In the genomic region with DNA sequence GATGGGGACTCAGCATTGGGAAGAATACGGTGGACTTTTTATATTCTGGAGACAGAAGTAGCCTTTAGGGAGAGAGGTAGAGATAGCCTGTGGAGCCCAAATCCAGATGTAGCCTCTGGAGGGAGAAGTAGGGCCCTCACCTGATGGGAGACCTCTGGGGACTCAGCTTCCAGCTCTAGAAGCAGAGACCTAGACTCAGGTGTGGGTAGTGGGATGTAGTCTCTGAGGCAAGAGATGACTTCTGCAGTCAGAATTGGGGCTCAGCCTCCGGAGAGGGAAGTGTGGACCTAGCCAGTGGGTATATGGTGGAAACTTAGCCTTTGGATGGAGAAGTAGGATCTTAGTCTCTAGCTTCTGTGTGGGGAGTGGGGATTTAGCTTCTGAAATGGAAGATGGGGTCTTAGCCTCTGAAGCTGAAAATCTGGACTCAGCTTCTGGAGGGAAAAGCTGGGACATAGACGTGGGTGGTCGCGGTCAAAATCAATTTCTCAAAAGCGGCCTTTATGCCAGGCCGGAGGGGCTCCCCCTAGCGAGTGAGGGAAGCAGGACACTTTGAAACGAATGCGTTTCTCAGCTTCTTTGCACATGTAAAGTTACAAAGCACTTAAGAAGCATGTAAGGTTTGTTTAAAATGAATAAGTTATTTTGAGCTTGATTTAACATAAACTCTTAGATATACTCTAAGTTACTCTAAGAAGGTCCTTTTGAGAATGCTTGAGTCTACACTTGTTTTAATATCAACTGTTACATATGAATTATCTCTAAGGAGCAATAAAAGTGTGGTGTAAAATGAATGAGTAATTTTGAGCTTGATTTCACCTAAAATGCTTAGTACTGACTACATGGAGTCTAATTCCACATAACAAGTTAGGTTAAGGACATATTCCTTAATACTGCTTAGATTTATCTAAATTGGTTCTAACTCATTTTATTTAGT, we compare ENCODE assay signal across 8 cellular contexts. TPM values are rescaled to one million over a fixed set of nuclear protein-coding genes. Genes with fewer than 3 reads are reported as not detected.
DNase-seq lines count a peak whose midpoint lies in the region; ATAC-seq, FAIRE-seq and TF ChIP-seq lines count a peak whose summit lies in the region.

No MANE protein-coding gene starts in this region.

- DNase-seq in CD8-positive, alpha-beta memory T cell, result peak; percentile 23 to 65 (median 45)
- peak; percentile 59 for DNase-seq in HEK293T (ENCODE audit: extremely low spot score)
- peak; percentile 21 for DNase-seq in SW480 (ENCODE audit: low spot score)
- no peak for DNase-seq in GM12878 (ENCODE audit: low read depth, low spot score)
- DNase-seq in iris pigment epithelial cell (ENCODE audit: low read depth), result peak; percentile 46
- peak in 2 of 3 experiments; percentile 18 to 56 for DNase-seq in stimulated activated CD4-positive, alpha-beta T cell treated with anti-CD3 and anti-CD28 coated beads, TNF-alpha, amount 100 ng/mL, for 24 hours (ENCODE audit: low read depth in 3 of 3)

- TF ChIP-seq RAD21 in GM12878 (IDR thresholded peaks at IDR 0.05; ENCODE audit: insufficient read depth, low read depth, low read length), result no peak; the same call in 1 of the 2 replicates

- peak overlapping the region in 1 of 8 donors; percentile 27 for H3K27ac Mint-ChIP-seq in CD8-positive, alpha-beta memory T cell

- H3K4me1 Mint-ChIP-seq in CD8-positive, alpha-beta memory T cell, result peaks cover 12 to 19% (median 13%) of the 10 kb centered on the region in 3 donors

- WGBS in GM12878 (ENCODE audit: insufficient coverage, insufficient replicate concordance, low lambda C conversion rate, missing lambda C conversion rate), result 15% methylated on average over 10 of the region's 10 CpGs

- no peak for FAIRE-seq in GM12878 (lab: Jason Lieb, UNC)

- H3K27ac ChIP-seq in CD8-positive, alpha-beta memory T cell (ENCODE audit: low read depth, low read length), result no peak overlapping the region
- no peak overlapping the region for H3K27ac ChIP-seq in GM12878 (ENCODE audit: control insufficient read depth, insufficient read depth)

- H3K9me3 Mint-ChIP-seq in CD8-positive, alpha-beta memory T cell, result no peaks in the 10 kb centered on the region

- H3K4me3 Mint-ChIP-seq in CD8-positive, alpha-beta memory T cell, result peak overlapping the region in 2 of 7 donors; percentile 5 to 52

- H3K27me3 Mint-ChIP-seq in CD8-positive, alpha-beta memory T cell, result peaks cover 0 to 1% of the 10 kb centered on the region in 2 donors

- CTCF ChIA-PET in CD8-positive, alpha-beta memory T cell (lab: Charles Lee), result interaction anchor here (0.9 to 5.8 kb wide), 17 partner anchors 9 to 153 kb away, joined by 3 to 89 read pairs (median 5); a partner anchor contains a TSS
- CTCF ChIA-PET in HEK293T (lab: Yijun Ruan, JAX), result interaction anchor here (0.6 to 2.0 kb wide), 20 partner anchors 8 to 425 kb away, joined by 3 to 12 read pairs (median 4); a partner anchor contains a TSS
- CTCF ChIA-PET in GM12878 (lab: Yijun Ruan, JAX), result interaction anchor here (0.7 to 5.4 kb wide), 51 partner anchors 8 to 567 kb away, joined by 3 to 86 read pairs (median 4); a partner anchor contains a TSS

- no peak for TF ChIP-seq EP300 in GM12878 (IDR thresholded peaks at IDR 0.05; ENCODE audit: borderline replicate concordance in 1 of 2, control insufficient read depth in 1 of 2, low read depth in 2 of 2, low read length in 2 of 2)

- RAD21 ChIA-PET in GM12878 (lab: Charles Lee; ENCODE audit: unreplicated experiment), result interaction anchor here (0.5 to 1.6 kb wide), 5 partner anchors 57 to 314 kb away, joined by 3 to 8 read pairs (median 5); no protein-coding TSS in a partner anchor

- H3K36me3 Mint-ChIP-seq in CD8-positive, alpha-beta memory T cell, result peaks cover 0 to 3% (median 0%) of the 10 kb centered on the region in 3 donors

- 0 out of 3 replicates have a peak, but pooled peaks have one; percentile 23 for ATAC-seq in GM12878
- no peak for ATAC-seq in GM18498 (IDR thresholded peaks at IDR 0.05; ENCODE audit: unreplicated experiment)
- no peak for ATAC-seq in HG02759 (IDR thresholded peaks at IDR 0.05; ENCODE audit: unreplicated experiment)

- H3K9ac ChIP-seq in GM12878 (ENCODE audit: control insufficient read depth, insufficient read depth, low read length), result no peak overlapping the region

- H3K4me1 ChIP-seq in CD8-positive, alpha-beta memory T cell (ENCODE audit: insufficient read depth, low read length), result peaks cover 5% of the 10 kb centered on the region
- 0 out of 2 replicates have a peak, but pooled peaks cover 3% of the 10 kb centered on the region for H3K4me1 ChIP-seq in GM12878 (ENCODE audit: control insufficient read depth, insufficient read depth, low read length)

- peak; percentile 67 to 96 (median 91) for TF ChIP-seq CTCF in GM12878 (IDR thresholded peaks at IDR 0.05 in 2 of 3, conservative IDR thresholded peaks at IDR 0.05 in 1 of 3; ENCODE audit: control insufficient read depth in 2 of 3, extremely low read depth in 1 of 3, insufficient read depth in 1 of 3, low read depth in 3 of 3, low read length in 3 of 3)

- no peak overlapping the region for H3K4me3 ChIP-seq in CD8-positive, alpha-beta memory T cell (ENCODE audit: low read length)
- no peak overlapping the region for H3K4me3 ChIP-seq in GM12878

- no peaks in the 10 kb centered on the region for H3K79me2 ChIP-seq in GM12878 (ENCODE audit: control insufficient read depth, insufficient read depth, low read length)

- no peaks in the 10 kb centered on the region for H4K20me1 ChIP-seq in GM12878 (ENCODE audit: control insufficient read depth, insufficient read depth)

- H3K9me3 ChIP-seq in CD8-positive, alpha-beta memory T cell (ENCODE audit: low read length), result no peaks in the 10 kb centered on the region
- H3K9me3 ChIP-seq in GM12878 (replicated peaks; ENCODE audit: control insufficient read depth, insufficient read depth, low read length), result no peaks in the 10 kb centered on the region

- POLR2A ChIA-PET in CD8-positive, alpha-beta memory T cell (lab: Charles Lee), result interaction anchor here (1.2 to 1.4 kb wide), 2 partner anchors 13 to 131 kb away, joined by 4 read pairs; a partner anchor contains a TSS
- POLR2A ChIA-PET in HEK293T (lab: Yijun Ruan, JAX), result interaction anchor here (0.7 to 5.5 kb wide), 8 partner anchors 9 to 142 kb away, joined by 3 to 33 read pairs (median 6); a partner anchor contains a TSS
- POLR2A ChIA-PET in GM12878 (lab: Charles Lee), result interaction anchor here (0.6 to 1.1 kb wide), 3 partner anchors 14 to 52 kb away, joined by 3 to 7 read pairs (median 4); a partner anchor contains a TSS

- no peaks in the 10 kb centered on the region for H3K36me3 ChIP-seq in CD8-positive, alpha-beta memory T cell (ENCODE audit: insufficient read depth, low read length)
- no peaks in the 10 kb centered on the region for H3K36me3 ChIP-seq in GM12878 (ENCODE audit: control insufficient read depth in 2 of 2, insufficient read depth in 2 of 2, low read length in 1 of 2)

- no peak overlapping the region for H2AFZ ChIP-seq in GM12878 (ENCODE audit: control insufficient read depth, low read depth, low read length)

- no peak overlapping the region for H3K4me2 ChIP-seq in GM12878 (ENCODE audit: control insufficient read depth, insufficient read depth)

- SMC1A ChIA-PET in GM12878 (lab: Charles Lee; ENCODE audit: uncharacterized antibody, unreplicated experiment), result interaction anchor here (0.8 to 2.0 kb wide), 9 partner anchors 13 to 314 kb away, joined by 3 to 11 read pairs (median 5); a partner anchor contains a TSS

- TF ChIP-seq POLR2A in GM12878 (IDR thresholded peaks at IDR 0.05; ENCODE audit: low read depth, low read length), result no peak

- no TSS peak for BruUV-seq in GM12878 (replicated peaks; lab: Mats Ljungman, UMichigan)

- no peaks in the 10 kb centered on the region for H3K27me3 ChIP-seq in CD8-positive, alpha-beta memory T cell (ENCODE audit: insufficient read depth, low read length, poor library complexity, severe bottlenecking)
- no peaks in the 10 kb centered on the region for H3K27me3 ChIP-seq in GM12878 (replicated peaks in 1 of 2; ENCODE audit: control insufficient read depth in 2 of 2, insufficient read depth in 2 of 2, low read length in 1 of 2)

- intact Hi-C loops in GM12878 (cut with micrococcal nuclease; ENCODE audit: unreplicated experiment), result no loop called here

- in situ Hi-C loops in GM12878 (cut with MboI), result no loop called here

RNA-seq across cellular contexts. Expression of a gene that starts 12.9 kb away (rescaled TPM):
- 10 to 100 TPM; 11.3 TPM for total RNA-seq in CD8-positive, alpha-beta memory T cell
- polyA plus RNA-seq in CD8-positive, alpha-beta memory T cell, result 4.3 TPM
- total RNA-seq in GM12878 (2013; cell fraction: nucleolus; rRNA removed), result 21.4 and 22.1 TPM in 2 replicates
- total RNA-seq in GM12878 (2014; rRNA removed), result 8.0 and 8.2 TPM in 2 replicates
- 9.8 and 10.0 TPM in 2 replicates for total RNA-seq in GM12878 (2014; rRNA removed; fragmentation: Illumina TruSeq; extraction: Trizol)
- total RNA-seq in GM12878 (2021), result 9.4 and 10.3 TPM in 2 replicates
- 5.2 TPM for polyA plus RNA-seq in GM12878 (2011; ENCODE audit: low read depth)
- 10.9 and 11.1 TPM in 2 replicates for polyA plus RNA-seq in GM12878 (2011; rRNA removed)
- polyA plus RNA-seq in GM12878 (2011; cell fraction: cytosol; rRNA removed), result 7.1 and 8.7 TPM in 2 replicates
- polyA plus RNA-seq in GM12878 (2011; cell fraction: nucleus; rRNA removed), result 16.3 and 20.3 TPM in 2 replicates
- polyA plus RNA-seq in GM12878 (2012), result 5.2 and 7.0 TPM in 2 replicates
- polyA plus RNA-seq in GM12878 (2014; fragmentation: Illumina TruSeq; extraction: Trizol), result 9.9 and 17.7 TPM in 2 replicates
- 1 to 10 TPM; 1.3 to 3.3 TPM for polyA plus RNA-seq in GM12878 (2014; fragmentation: Nextera tagmentation; extraction: Ambion mirVana)
- polyA plus RNA-seq in GM12878 (2014; rRNA removed), result 8.3 and 8.7 TPM in 2 replicates
- 10 to 100 TPM in 1 of 2 experiments, 1 to 10 TPM in 1; 8.0 to 10.9 TPM for polyA plus RNA-seq in GM12878 (2016; fragmentation: Nextera tagmentation; extraction: Ambion mirVana)
- 13.4 and 16.8 TPM in 2 replicates for polyA minus RNA-seq in GM12878 (2011; rRNA and poly(A)+ RNA removed)
- polyA minus RNA-seq in GM12878 (2011; cell fraction: cytosol; rRNA and poly(A)+ RNA removed), result 6.2 and 8.0 TPM in 2 replicates
- polyA minus RNA-seq in GM12878 (2011; cell fraction: nucleus; rRNA and poly(A)+ RNA removed), result 8.6 and 10.2 TPM in 2 replicates

RNA-seq across cellular contexts. Expression of a gene that starts 14.7 kb away (rescaled TPM):
- not detected for total RNA-seq in CD8-positive, alpha-beta memory T cell
- polyA plus RNA-seq in CD8-positive, alpha-beta memory T cell, result not detected
- total RNA-seq in GM12878 (2013; cell fraction: nucleolus; rRNA removed), result not detected in 2 replicates
- total RNA-seq in GM12878 (2014; rRNA removed) (not detected in 2 replicates), GM12878 (2014; rRNA removed; fragmentation: Illumina TruSeq; extraction: Trizol) (not detected in 2 replicates), GM12878 (2021) (not detected in 2 replicates)
- not detected for polyA plus RNA-seq in GM12878 (2011; ENCODE audit: low read depth)
- polyA plus RNA-seq in GM12878 (2011; rRNA removed) (not detected in 2 replicates), GM12878 (2014; fragmentation: Illumina TruSeq; extraction: Trizol) (not detected in 2 replicates), GM12878 (2014; fragmentation: Nextera tagmentation; extraction: Ambion mirVana) (under 1 TPM in 1 of 2 experiments, not detected in 1; 0.08 TPM), GM12878 (2014; rRNA removed) (not detected in 2 replicates), GM12878 (2016; fragmentation: Nextera tagmentation; extraction: Ambion mirVana) (not detected)
- polyA plus RNA-seq in GM12878 (2011; cell fraction: cytosol; rRNA removed), result not detected in 2 replicates
- not detected in 2 replicates for polyA plus RNA-seq in GM12878 (2011; cell fraction: nucleus; rRNA removed)
- 0.03 TPM in 1 of 2 replicates, not detected in the other for polyA plus RNA-seq in GM12878 (2012)
- not detected in 2 replicates for polyA minus RNA-seq in GM12878 (2011; rRNA and poly(A)+ RNA removed)
- polyA minus RNA-seq in GM12878 (2011; cell fraction: cytosol; rRNA and poly(A)+ RNA removed), result not detected in 2 replicates
- polyA minus RNA-seq in GM12878 (2011; cell fraction: nucleus; rRNA and poly(A)+ RNA removed), result not detected in 2 replicates

RNA-seq across cellular contexts. Expression of a gene that starts 51.0 kb away (rescaled TPM):
- 100 to 1,000 TPM; 423 to 432 TPM for total RNA-seq in CD8-positive, alpha-beta memory T cell
- polyA plus RNA-seq in CD8-positive, alpha-beta memory T cell, result 291 TPM
- 14.2 and 17.7 TPM in 2 replicates for total RNA-seq in GM12878 (2013; cell fraction: nucleolus; rRNA removed)
- 493 and 522 TPM in 2 replicates for total RNA-seq in GM12878 (2014; rRNA removed)
- 247 and 263 TPM in 2 replicates for total RNA-seq in GM12878 (2014; rRNA removed; fragmentation: Illumina TruSeq; extraction: Trizol)
- 429 and 437 TPM in 2 replicates for total RNA-seq in GM12878 (2021)
- 70.4 TPM for polyA plus RNA-seq in GM12878 (2011; ENCODE audit: low read depth)
- 181 and 303 TPM in 2 replicates for polyA plus RNA-seq in GM12878 (2011; rRNA removed)
- polyA plus RNA-seq in GM12878 (2011; cell fraction: cytosol; rRNA removed), result 334 and 484 TPM in 2 replicates
- polyA plus RNA-seq in GM12878 (2011; cell fraction: nucleus; rRNA removed), result 267 and 280 TPM in 2 replicates
- polyA plus RNA-seq in GM12878 (2012), result 193 and 201 TPM in 2 replicates
- polyA plus RNA-seq in GM12878 (2014; fragmentation: Illumina TruSeq; extraction: Trizol), result 86.2 and 193 TPM in 2 replicates
- polyA plus RNA-seq in GM12878 (2014; fragmentation: Nextera tagmentation; extraction: Ambion mirVana), result 100 to 1,000 TPM in 1 of 2 experiments, 10 to 100 TPM in 1; 15.0 to 108 TPM
- 593 TPM in 2 replicates for polyA plus RNA-seq in GM12878 (2014; rRNA removed)
- polyA plus RNA-seq in GM12878 (2016; fragmentation: Nextera tagmentation; extraction: Ambion mirVana), result 100 to 1,000 TPM; 555 to 571 TPM
- polyA minus RNA-seq in GM12878 (2011; rRNA and poly(A)+ RNA removed), result 55.7 and 127 TPM in 2 replicates
- 42.8 and 50.0 TPM in 2 replicates for polyA minus RNA-seq in GM12878 (2011; cell fraction: cytosol; rRNA and poly(A)+ RNA removed)
- polyA minus RNA-seq in GM12878 (2011; cell fraction: nucleus; rRNA and poly(A)+ RNA removed), result 25.0 and 36.3 TPM in 2 replicates
